8 cellular contexts compared by ENCODE assay signal in the genomic region with DNA sequence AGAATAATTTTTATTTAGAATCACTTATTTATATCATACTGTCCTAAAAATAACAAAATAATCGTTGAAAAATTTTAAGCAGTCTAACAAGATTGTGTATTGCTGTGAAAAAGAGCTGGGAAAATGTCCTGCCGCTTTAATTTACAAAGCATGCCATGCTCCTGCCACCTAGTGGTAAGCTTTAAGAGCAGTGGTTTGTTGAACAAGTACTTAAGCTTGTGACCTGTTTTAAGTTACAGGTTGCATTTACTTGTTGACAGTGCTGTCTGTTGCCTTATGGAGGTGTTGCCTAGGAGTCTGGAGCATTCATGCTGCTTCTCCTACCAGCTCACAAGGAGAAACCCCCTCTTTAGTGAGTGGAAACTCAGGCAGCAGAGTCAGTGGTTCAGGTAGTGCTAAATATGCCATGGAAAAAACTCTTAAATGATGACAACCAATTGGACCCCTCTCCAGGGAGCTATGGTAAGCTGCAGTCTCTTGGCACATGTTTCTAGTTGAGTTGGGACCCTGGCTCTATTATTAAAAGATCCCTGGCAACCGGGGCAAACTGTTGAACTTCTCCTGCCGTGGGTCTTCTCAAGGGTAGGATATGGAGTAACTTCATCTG.
DNase-seq lines count a peak whose midpoint lies in the region; ATAC-seq, FAIRE-seq and TF ChIP-seq lines count a peak whose summit lies in the region.

No MANE protein-coding gene starts in this region.

- POLR2A ChIA-PET in CD4-positive, alpha-beta T cell (lab: Charles Lee): interaction anchor here (0.7 to 1.4 kb wide), 9 partner anchors 9 to 296 kb away, joined by 3 to 13 read pairs (median 6); no protein-coding TSS in a partner anchor

- H3K4me3 ChIP-seq in retinal pigment epithelial cell (ENCODE audit: low read length): no peak overlapping the region

- ATAC-seq in CD4-positive, alpha-beta T cell (ENCODE audit: poor library complexity): peak; percentile 77
- peak in 1 of 2 donors; percentile 43 for ATAC-seq in activated T-cell treated with anti-CD3 and anti-CD28 coated beads, Interleukin-2, amount 50 U/mL, for 4 hours
- ATAC-seq in HG03439 (IDR thresholded peaks at IDR 0.05; ENCODE audit: unreplicated experiment) (no peak), GM18870 (IDR thresholded peaks at IDR 0.05; ENCODE audit: unreplicated experiment) (no peak)

- peak; percentile 93 for TF ChIP-seq CTCF in CD4-positive, alpha-beta T cell (IDR thresholded peaks at IDR 0.05)
- peak; percentile 94 for TF ChIP-seq CTCF in retinal pigment epithelial cell (conservative IDR thresholded peaks at IDR 0.05; ENCODE audit: low read depth, low read length)

- DNase-seq in CD4-positive, alpha-beta T cell: peak in 3 of 10 experiments; percentile 8 to 30 (median 20)
- DNase-seq in GM19239 (ENCODE audit: insufficient read length, low spot score) (no peak), NCI-H526 treated with DMSO at 0.1 percent for 48 hours (lab: John Stamatoyannopoulos, UW) (peak; percentile 32), glomerular visceral epithelial cell (ENCODE audit: extremely low spot score) (peak; percentile 56), retinal pigment epithelial cell (ENCODE audit: low read depth) (peak; percentile 52)
- peak; percentile 28 for DNase-seq in activated T-cell treated with anti-CD3 and anti-CD28 coated beads, Interleukin-2, amount 50 U/mL, for 4 hours

- H3K27ac Mint-ChIP-seq in CD4-positive, alpha-beta T cell: no peak overlapping the region

- H3K27me3 ChIP-seq in CD4-positive, alpha-beta T cell (ENCODE audit: control insufficient read depth, insufficient read depth, low read length): no peaks in the 10 kb centered on the region

- no peaks in the 10 kb centered on the region for H3K36me3 Mint-ChIP-seq in CD4-positive, alpha-beta T cell (ENCODE audit: low read depth)
- H3K36me3 Mint-ChIP-seq in activated T-cell treated with anti-CD3 and anti-CD28 coated beads, Interleukin-2, amount 50 U/mL, for 4 hours (ENCODE audit: insufficient read depth): no peaks in the 10 kb centered on the region

- H3K9me3 Mint-ChIP-seq in CD4-positive, alpha-beta T cell: no peaks in the 10 kb centered on the region
- H3K9me3 Mint-ChIP-seq in activated T-cell treated with anti-CD3 and anti-CD28 coated beads, Interleukin-2, amount 50 U/mL, for 4 hours: no peaks in the 10 kb centered on the region

- no peak overlapping the region for H3K4me3 Mint-ChIP-seq in CD4-positive, alpha-beta T cell
- H3K4me3 Mint-ChIP-seq in activated T-cell treated with anti-CD3 and anti-CD28 coated beads, Interleukin-2, amount 50 U/mL, for 4 hours: no peak overlapping the region

- no peaks in the 10 kb centered on the region for H3K27me3 Mint-ChIP-seq in CD4-positive, alpha-beta T cell
- H3K27me3 Mint-ChIP-seq in activated T-cell treated with anti-CD3 and anti-CD28 coated beads, Interleukin-2, amount 50 U/mL, for 4 hours (ENCODE audit: low read depth): no peaks in the 10 kb centered on the region

- intact Hi-C loops in CD4-positive, alpha-beta T cell (cut with DNase I, micrococcal nuclease): no loop called here

- no peaks in the 10 kb centered on the region for H3K9me3 ChIP-seq in CD4-positive, alpha-beta T cell (ENCODE audit: control insufficient read depth, low read length)

- peak; percentile 87 for FAIRE-seq in GM19239 (lab: Jason Lieb, UNC)

- H3K4me1 Mint-ChIP-seq in CD4-positive, alpha-beta T cell (ENCODE audit: low read depth): peaks cover 27% of the 10 kb centered on the region
- peaks cover 40% of the 10 kb centered on the region for H3K4me1 Mint-ChIP-seq in activated T-cell treated with anti-CD3 and anti-CD28 coated beads, Interleukin-2, amount 50 U/mL, for 4 hours (ENCODE audit: low read depth)

- CTCF ChIA-PET in CD4-positive, alpha-beta T cell (lab: Charles Lee): interaction anchor here (0.6 to 2.0 kb wide), 17 partner anchors 9 to 176 kb away, joined by 3 to 11 read pairs (median 5); no protein-coding TSS in a partner anchor

- no peak overlapping the region for H3K27ac ChIP-seq in CD4-positive, alpha-beta T cell (ENCODE audit: low read depth, low read length)
